ENCODE assay signal across 33 cellular contexts in the genomic region with DNA sequence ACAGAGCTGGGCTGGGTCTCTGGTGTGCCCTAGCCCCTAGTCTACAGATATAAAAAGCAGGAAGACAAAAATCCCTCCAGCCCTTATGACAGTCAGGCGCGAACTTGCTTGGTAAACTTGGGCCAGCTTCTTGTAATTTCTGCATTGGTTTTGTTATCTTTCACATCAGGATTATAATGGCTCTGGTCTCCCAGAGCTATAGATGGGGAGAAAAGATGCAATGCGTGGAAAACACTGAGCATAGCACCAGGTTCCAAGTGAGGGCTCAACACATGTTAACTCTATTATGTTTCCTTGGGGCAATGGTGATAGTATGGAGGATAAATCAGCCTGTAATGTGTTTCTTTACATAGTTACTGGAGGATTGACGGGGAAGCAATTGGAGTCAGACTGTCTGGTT.
"Had no signal": no experiment of that assay in that cellular context is flagged by ENCODE, and none has a peak within 500 bp of the region (broad histone marks: within the 10 kb centered on the region; RNA-seq: fewer than 3 reads in every experiment).

No MANE protein-coding gene starts in this region.

- H3K36me3 ChIP-seq: adrenal gland, ascending aorta, brain microvascular endothelial cell, breast epithelium, cardiac muscle cell had no signal

- H3K4me3 ChIP-seq: adrenal gland, ascending aorta, body of pancreas, breast epithelium, cardiac muscle cell had no signal

- H3K9me3 ChIP-seq: adrenal gland had no signal

- DNase-seq: activated effector memory CD4-positive, alpha-beta T cell treated with anti-CD3 and anti-CD28 coated beads, Interleukin-2, amount 50 U/mL, for 16 hours; activated effector memory CD4-positive, alpha-beta T cell treated with Interleukin-2 at 50 U/mL for 16 hours; activated gamma-delta T cell; activated gamma-delta T cell treated with Interleukin-2 at 50 U/mL for 16 hours; activated naive CD4-positive, alpha-beta T cell; activated naive CD4-positive, alpha-beta T cell treated with anti-CD3 and anti-CD28 coated beads for 36 hours; activated naive CD4-positive, alpha-beta T cell treated with anti-CD3 and anti-CD28 coated beads, Interleukin-2, amount 10 ng/mL, durations not matched to agents 7 days and 5 days; activated naive CD4-positive, alpha-beta T cell treated with anti-CD3 and anti-CD28 coated beads, Interleukin-2, amount 50 U/mL, for 16 hours; activated naive CD4-positive, alpha-beta T cell treated with Interleukin-2 at 50 U/mL for 16 hours; activated naive CD8-positive, alpha-beta T cell treated with anti-CD3 and anti-CD28 coated beads for 36 hours; activated naive CD8-positive, alpha-beta T cell treated with anti-CD3 and anti-CD28 coated beads, Interleukin-2, amount 10 ng/mL, durations not matched to agents 7 days and 5 days; activated naive CD8-positive, alpha-beta T cell treated with anti-CD3 and anti-CD28 coated beads, Interleukin-2, amount 50 U/mL, for 24 hours; activated T-cell treated with anti-CD3 and anti-CD28 coated beads, Interleukin-2, amount 50 U/mL, for 24 hours; activated T-cell treated with anti-CD3 and anti-CD28 coated beads, Interleukin-2, amount 50 U/mL, for 4 hours; activated T-cell treated with anti-CD3 and anti-CD28 coated beads, Interleukin-2, amount 50 U/mL, for 48 hours; activated T-cell treated with anti-CD3 and anti-CD28 coated beads, Interleukin-2, amount 50 U/mL, for 72 hours; adrenal gland; amniotic stem cell; amygdala; anterior cingulate cortex; aorta; body of pancreas; brain microvascular endothelial cell; caudate nucleus; central memory CD4-positive, alpha-beta T cell; cerebellar nuclear complex had no signal

- H3K27ac ChIP-seq: adrenal gland, ascending aorta, body of pancreas, brain microvascular endothelial cell, breast epithelium, cardiac muscle cell had no signal

- ATAC-seq: activated naive CD4-positive, alpha-beta T cell treated with anti-CD3 and anti-CD28 coated beads, Interleukin-2, amount 50 U/mL, for 72 hours; activated naive CD8-positive, alpha-beta T cell treated with anti-CD3 and anti-CD28 coated beads, Interleukin-2, amount 50 U/mL, for 24 hours; activated T-cell treated with anti-CD3 and anti-CD28 coated beads, Interleukin-2, amount 50 U/mL, for 4 hours; activated T-cell treated with anti-CD3 and anti-CD28 coated beads, Interleukin-2, amount 50 U/mL, for 72 hours; activated T-helper 17 cell treated with anti-CD3 and anti-CD28 coated beads, Interleukin-2, amount 50 U/mL, for 72 hours; body of pancreas had no signal

- H3K27me3 ChIP-seq: adrenal gland, ascending aorta, body of pancreas, brain microvascular endothelial cell, cardiac muscle cell had no signal

- H3K4me1 ChIP-seq: adrenal gland, ascending aorta, body of pancreas, breast epithelium had no signal

- FAIRE-seq: astrocyte, colon had no signal
